In genomic region chr2:204544961-204545860, GRCh38 we compare ENCODE assay signal across 8 cellular contexts. TPM values are rescaled to one million over a fixed set of nuclear protein-coding genes. Genes with fewer than 3 reads are reported as not detected.
DNase-seq lines count a peak whose midpoint lies in the region; ATAC-seq and TF ChIP-seq lines count a peak whose summit lies in the region.

Gene PARD3B (plus strand): TSS chr2:204545475. CDS start chr2:204546000, 525 bp downstream.

- H3K36me3 Mint-ChIP-seq in activated T-helper 17 cell treated with anti-CD3 and anti-CD28 coated beads, Interleukin-2, amount 50 U/mL, for 72 hours (ENCODE audit: low read depth) = no peaks in the 10 kb centered on the region
- no peaks in the 10 kb centered on the region for H3K36me3 Mint-ChIP-seq in naive B cell

- WGBS in testis, 2 donors = 0 to 2% methylated on average over 12 to 34 of the region's 82 CpGs

- H3K9me3 ChIP-seq in testis = no peaks in the 10 kb centered on the region

- intact Hi-C loops in testis (cut with DNase I; ENCODE audit: low total_unique reads) = no loop called here

- H3K4me1 Mint-ChIP-seq in activated T-helper 17 cell treated with anti-CD3 and anti-CD28 coated beads, Interleukin-2, amount 50 U/mL, for 72 hours = peaks cover 4% of the 10 kb centered on the region
- H3K4me1 Mint-ChIP-seq in naive B cell = peaks cover 4 to 16% (median 8%) of the 10 kb centered on the region in 3 donors

- no peaks in the 10 kb centered on the region for H3K36me3 ChIP-seq in testis (ENCODE audit: low read depth, missing control alignments)

- H3K27ac ChIP-seq in testis = peak within 1 kb of the TSS; percentile 85 to 86

- ATAC-seq in HG02885 (IDR thresholded peaks at IDR 0.05; ENCODE audit: poor library complexity, unreplicated experiment) (peak; percentile 45), naive B cell (ENCODE audit: low read depth in 2 of 2) (no peak)
- ATAC-seq in activated T-helper 17 cell treated with anti-CD3 and anti-CD28 coated beads, Interleukin-2, amount 50 U/mL, for 72 hours (replicated peaks) = peak; percentile 78

- TF ChIP-seq CTCF in fibroblast of villous mesenchyme (IDR thresholded peaks at IDR 0.05; ENCODE audit: insufficient read depth, low read depth, low read length) = no peak
- TF ChIP-seq CTCF in testis (IDR thresholded peaks at IDR 0.05) = no peak

- no peak within 1 kb of the TSS for H3K27ac Mint-ChIP-seq in activated T-helper 17 cell treated with anti-CD3 and anti-CD28 coated beads, Interleukin-2, amount 50 U/mL, for 72 hours
- H3K27ac Mint-ChIP-seq in naive B cell = no peak within 1 kb of the TSS

- peaks cover 4% of the 10 kb centered on the region for H3K27me3 Mint-ChIP-seq in activated T-helper 17 cell treated with anti-CD3 and anti-CD28 coated beads, Interleukin-2, amount 50 U/mL, for 72 hours
- peaks cover 25 to 31% (median 28%) of the 10 kb centered on the region in 3 donors for H3K27me3 Mint-ChIP-seq in naive B cell

- DNase-seq in NCI-H2081 (lab: John Stamatoyannopoulos, UW) (peak; percentile 32 to 45), NCI-H2081 treated with DMSO at 0.1 percent for 48 hours (lab: John Stamatoyannopoulos, UW) (no peak), NCI-H2227 treated with DMSO at 0.1 percent for 48 hours (lab: John Stamatoyannopoulos, UW) (peak; percentile 72), fibroblast of villous mesenchyme (ENCODE audit: low read depth) (peak; percentile 66), naive B cell (no peak), testis (peak; percentile 72)

- no peaks in the 10 kb centered on the region for H3K27me3 ChIP-seq in testis

- no peak for TF ChIP-seq POLR2A in testis (IDR thresholded peaks at IDR 0.05)

- H3K4me3 ChIP-seq in fibroblast of villous mesenchyme (ENCODE audit: low read depth, low read length) (peak within 1 kb of the TSS; percentile 85), testis (peak within 1 kb of the TSS; percentile 82 to 86)

- peaks cover 6% of the 10 kb centered on the region for H3K4me1 ChIP-seq in testis

- no peaks in the 10 kb centered on the region for H3K9me3 Mint-ChIP-seq in activated T-helper 17 cell treated with anti-CD3 and anti-CD28 coated beads, Interleukin-2, amount 50 U/mL, for 72 hours
- peaks cover 0 to 2% (median 0%) of the 10 kb centered on the region in 7 donors for H3K9me3 Mint-ChIP-seq in naive B cell

- peak within 1 kb of the TSS; percentile 83 for H3K4me3 Mint-ChIP-seq in activated T-helper 17 cell treated with anti-CD3 and anti-CD28 coated beads, Interleukin-2, amount 50 U/mL, for 72 hours
- H3K4me3 Mint-ChIP-seq in naive B cell = peak within 1 kb of the TSS; percentile 46 to 88 (median 78)

RNA-seq across cellular contexts. Expression of gene PARD3B, which starts in this region (rescaled TPM):
- total RNA-seq in activated T-helper 17 cell treated with anti-CD3 and anti-CD28 coated beads, Interleukin-2, amount 50 U/mL, for 72 hours = 1 to 10 TPM in 1 of 2 donors, under 1 TPM in 1; 0.29 to 1.5 TPM
- total RNA-seq in fibroblast of villous mesenchyme (26.4 and 53.1 TPM in 2 replicates), testis (10 to 100 TPM; 29.6 to 36.8 TPM)
- polyA plus RNA-seq in naive B cell (ENCODE audit: low read depth in 6 of 6) (not detected), testis (ENCODE audit: insufficient read depth, low read depth, low replicate concordance) (14.6 TPM)

Comparison
In these comparisons a context has a peak if more than half of its experiments do, and no peak if none do; other contexts are left out.
1. RNA of gene PARD3B (total RNA-seq): 26.4 to 53.1 TPM in fibroblast of villous mesenchyme and 29.6 to 36.8 TPM in testis; 0.29 to 1.5 TPM in activated T-helper 17 cell treated with anti-CD3 and anti-CD28 coated beads, Interleukin-2, amount 50 U/mL, for 72 hours; every median in the first group is over 10 times any median in the second.
2. RNA of gene PARD3B (polyA plus RNA-seq): 14.6 TPM in testis (single experiment); not detected in naive B cell; every median in the first group is over 10 times any median in the second.
3. DNase-seq: peak in NCI-H2081 (2 of 2), NCI-H2227 treated with DMSO at 0.1 percent for 48 hours (single experiment), fibroblast of villous mesenchyme (single experiment) and testis (single experiment); none in NCI-H2081 treated with DMSO at 0.1 percent for 48 hours (single experiment) and naive B cell (single experiment).
4. ATAC-seq: peak in HG02885 (single experiment) and activated T-helper 17 cell treated with anti-CD3 and anti-CD28 coated beads, Interleukin-2, amount 50 U/mL, for 72 hours (single experiment); none in naive B cell (0 of 2).